26 cellular contexts compared by ENCODE assay signal in genomic region chr12:85993746-85994145, GRCh38.
"Had no signal": no experiment of that assay in that cellular context is flagged by ENCODE, and none has a peak within 500 bp of the region (broad histone marks: within the 10 kb centered on the region; RNA-seq: fewer than 3 reads in every experiment).

No MANE protein-coding gene starts in this region.

- ATAC-seq: naive thymus-derived CD4-positive, alpha-beta T cell; natural killer cell; pancreas; psoas muscle; right lobe of liver; stimulated activated effector memory CD8-positive, alpha-beta T cell treated with anti-CD3 and anti-CD28 coated beads, Interleukin-12 subunit alpha, Interleukin-12 subunit beta, amount 100 ng/mL, for 72 hours; stimulated activated naive B cell treated with anti-CD40 and anti-IgM and Interleukin-4, amounts not matched to agents 10 μg/mL and 1 μg/mL and 100 μg/mL, for 72 hours had no signal

- H3K9me3 ChIP-seq: neutrophil, pancreas, psoas muscle, right lobe of liver, thyroid gland, uterus had no signal

- H3K4me1 ChIP-seq: neural progenitor cell, pancreas, psoas muscle, right lobe of liver, sigmoid colon, stomach, thyroid gland, tibial nerve, upper lobe of left lung, uterus had no signal

- H3K4me1 Mint-ChIP-seq: naive thymus-derived CD4-positive, alpha-beta T cell; natural killer cell; nephron; neural progenitor cell; stimulated activated effector memory CD8-positive, alpha-beta T cell treated with anti-CD3 and anti-CD28 coated beads, Interleukin-12 subunit alpha, Interleukin-12 subunit beta, amount 100 ng/mL, for 72 hours; stimulated activated naive B cell treated with anti-CD40 and anti-IgM and Interleukin-4, amounts not matched to agents 10 μg/mL and 1 μg/mL and 100 μg/mL, for 72 hours had no signal

- H3K27ac ChIP-seq: neural progenitor cell, neutrophil, pancreas, psoas muscle, right lobe of liver, sigmoid colon, stomach, thoracic aorta, thyroid gland, tibial nerve, upper lobe of left lung, uterus had no signal

- H3K9ac ChIP-seq: neural progenitor cell had no signal

- H3K4me3 ChIP-seq: neural progenitor cell, pancreas, psoas muscle, right lobe of liver, sigmoid colon, stomach, thoracic aorta, thyroid gland, tibial nerve, upper lobe of left lung, uterus had no signal

- FAIRE-seq: pancreas, small intestine had no signal

- H3K4me3 Mint-ChIP-seq: naive thymus-derived CD4-positive, alpha-beta T cell; natural killer cell; nephron; neural progenitor cell; stimulated activated effector memory CD8-positive, alpha-beta T cell treated with anti-CD3 and anti-CD28 coated beads, Interleukin-12 subunit alpha, Interleukin-12 subunit beta, amount 100 ng/mL, for 72 hours; stimulated activated naive B cell treated with anti-CD40 and anti-IgM and Interleukin-4, amounts not matched to agents 10 μg/mL and 1 μg/mL and 100 μg/mL, for 72 hours; stimulated activated naive CD8-positive, alpha-beta T cell treated with anti-CD3 and anti-CD28 coated beads, Interleukin-15, Interleukin-2, amounts not matched to agents 100 ng/mL and 50 ng/mL, for 24 hours had no signal

- H3K36me3 Mint-ChIP-seq: natural killer cell; neural progenitor cell; stimulated activated effector memory CD8-positive, alpha-beta T cell treated with anti-CD3 and anti-CD28 coated beads, Interleukin-12 subunit alpha, Interleukin-12 subunit beta, amount 100 ng/mL, for 72 hours; stimulated activated naive B cell treated with anti-CD40 and anti-IgM and Interleukin-4, amounts not matched to agents 10 μg/mL and 1 μg/mL and 100 μg/mL, for 72 hours had no signal

- H3K27me3 Mint-ChIP-seq: naive thymus-derived CD4-positive, alpha-beta T cell; stimulated activated naive B cell treated with anti-CD40 and anti-IgM and Interleukin-4, amounts not matched to agents 10 μg/mL and 1 μg/mL and 100 μg/mL, for 72 hours; stimulated activated naive CD8-positive, alpha-beta T cell treated with anti-CD3 and anti-CD28 coated beads, Interleukin-15, Interleukin-2, amounts not matched to agents 100 ng/mL and 50 ng/mL, for 24 hours had no signal

- H3K4me2 ChIP-seq: neural progenitor cell had no signal

- H3K27me3 ChIP-seq: neural progenitor cell, neutrophil, pancreas, right lobe of liver, sigmoid colon, stomach, thyroid gland, tibial nerve, upper lobe of left lung, uterus had no signal

- H2AFZ ChIP-seq: neural progenitor cell had no signal

- H3K27ac Mint-ChIP-seq: naive thymus-derived CD4-positive, alpha-beta T cell; natural killer cell; nephron; neural progenitor cell; stimulated activated effector memory CD8-positive, alpha-beta T cell treated with anti-CD3 and anti-CD28 coated beads, Interleukin-12 subunit alpha, Interleukin-12 subunit beta, amount 100 ng/mL, for 72 hours; stimulated activated naive B cell treated with anti-CD40 and anti-IgM and Interleukin-4, amounts not matched to agents 10 μg/mL and 1 μg/mL and 100 μg/mL, for 72 hours; stimulated activated naive CD8-positive, alpha-beta T cell treated with anti-CD3 and anti-CD28 coated beads, Interleukin-15, Interleukin-2, amounts not matched to agents 100 ng/mL and 50 ng/mL, for 24 hours had no signal

- DNase-seq: naive thymus-derived CD4-positive, alpha-beta T cell; natural killer cell; nucleus accumbens; pancreas; psoas muscle; right lobe of liver; sigmoid colon; small intestine; stimulated activated CD4-positive, alpha-beta T cell treated with anti-CD3 and anti-CD28 coated beads, Interleukin-15, amount 100 ng/mL, for 24 hours; stimulated activated CD4-positive, alpha-beta T cell treated with anti-CD3 and anti-CD28 coated beads, Interleukin-2, amount 100 ng/mL, for 24 hours; stimulated activated CD4-positive, alpha-beta T cell treated with anti-CD3 and anti-CD28 coated beads, Interleukin-2, amount 100 ng/mL, for 48 hours; stimulated activated CD4-positive, alpha-beta T cell treated with anti-CD3 and anti-CD28 coated beads, Interleukin-4, amount 100 ng/mL, for 24 hours; stimulated activated naive B cell treated with anti-CD40 and anti-IgM and Interleukin-4, amounts not matched to agents 10 μg/mL and 1 μg/mL and 100 μg/mL, for 72 hours; stimulated activated naive CD4-positive, alpha-beta T cell treated with Interleukin-2 at 50 U/mL for 16 hours; stomach; thyroid gland; trophoblast cell; uterus had no signal

- H3K36me3 ChIP-seq: neural progenitor cell, neutrophil, pancreas, right lobe of liver, sigmoid colon, stomach, thoracic aorta, thyroid gland, tibial nerve, upper lobe of left lung, uterus had no signal
